Comparison of ENCODE assay signal across 10 cellular contexts in genomic region chr2:156456616-156457015, GRCh38. TPM values are rescaled to one million over a fixed set of nuclear protein-coding genes. Genes with fewer than 3 reads are reported as not detected.
DNase-seq lines count a peak whose midpoint lies in the region; ATAC-seq lines count a peak whose summit lies in the region.
"Had no signal": no experiment of that assay in that cellular context is flagged by ENCODE, and none has a peak within 500 bp of the region (broad histone marks: within the 10 kb centered on the region; RNA-seq: fewer than 3 reads in every experiment).

No MANE protein-coding gene starts in this region.

- H3K4me1 Mint-ChIP-seq in activated T-helper 1 cell treated with anti-CD3 and anti-CD28 coated beads, Interleukin-12 subunit alpha, Interleukin-12 subunit beta, Interleukin-2, Interleukin-4 antibody, amounts not matched to agents 30 ng/mL and 10 ng/mL and 1 ng/mL, durations not matched to agents 14 hours and 24 hours and 36 hours (ENCODE audit: low read depth) = peaks cover 38% of the 10 kb centered on the region

- DNase-seq in fibroblast of peridontal ligament (ENCODE audit: extremely low read depth) (peak; percentile 56), NCI-H187 treated with DMSO at 0.1 percent for 48 hours (lab: John Stamatoyannopoulos, UW) (no peak), NCI-H446 (lab: John Stamatoyannopoulos, UW) (no peak), NCI-H524 treated with DMSO at 0.1 percent for 48 hours (lab: John Stamatoyannopoulos, UW) (no peak)
- DNase-seq in activated T-helper 1 cell treated with anti-CD3 and anti-CD28 coated beads, Interleukin-12 subunit alpha, Interleukin-12 subunit beta, Interleukin-2, Interleukin-4 antibody, amounts not matched to agents 30 ng/mL and 10 ng/mL and 1 ng/mL, durations not matched to agents 14 hours and 24 hours and 36 hours (ENCODE audit: low spot score) = no peak
- DNase-seq: KG1 had no signal

- H3K9me3 Mint-ChIP-seq in activated T-helper 1 cell treated with anti-CD3 and anti-CD28 coated beads, Interleukin-12 subunit alpha, Interleukin-12 subunit beta, Interleukin-2, Interleukin-4 antibody, amounts not matched to agents 30 ng/mL and 10 ng/mL and 1 ng/mL, durations not matched to agents 14 hours and 24 hours and 36 hours = peaks cover 10% of the 10 kb centered on the region

- H3K27me3 Mint-ChIP-seq in activated T-helper 1 cell treated with anti-CD3 and anti-CD28 coated beads, Interleukin-12 subunit alpha, Interleukin-12 subunit beta, Interleukin-2, Interleukin-4 antibody, amounts not matched to agents 30 ng/mL and 10 ng/mL and 1 ng/mL, durations not matched to agents 14 hours and 24 hours and 36 hours (ENCODE audit: insufficient read depth) = no peaks in the 10 kb centered on the region

- no peak overlapping the region for H3K27ac Mint-ChIP-seq in activated T-helper 1 cell treated with anti-CD3 and anti-CD28 coated beads, Interleukin-12 subunit alpha, Interleukin-12 subunit beta, Interleukin-2, Interleukin-4 antibody, amounts not matched to agents 30 ng/mL and 10 ng/mL and 1 ng/mL, durations not matched to agents 14 hours and 24 hours and 36 hours

- H3K4me3 Mint-ChIP-seq in activated T-helper 1 cell treated with anti-CD3 and anti-CD28 coated beads, Interleukin-12 subunit alpha, Interleukin-12 subunit beta, Interleukin-2, Interleukin-4 antibody, amounts not matched to agents 30 ng/mL and 10 ng/mL and 1 ng/mL, durations not matched to agents 14 hours and 24 hours and 36 hours = no peak overlapping the region

- intact Hi-C loops in activated T-helper 1 cell treated with anti-CD3 and anti-CD28 coated beads, Interleukin-12 subunit alpha, Interleukin-12 subunit beta, Interleukin-2, Interleukin-4 antibody, amounts not matched to agents 30 ng/mL and 10 ng/mL and 1 ng/mL, durations not matched to agents 14 hours and 24 hours and 36 hours (cut with micrococcal nuclease) = no loop called here

- peaks cover 20% of the 10 kb centered on the region for H3K36me3 Mint-ChIP-seq in activated T-helper 1 cell treated with anti-CD3 and anti-CD28 coated beads, Interleukin-12 subunit alpha, Interleukin-12 subunit beta, Interleukin-2, Interleukin-4 antibody, amounts not matched to agents 30 ng/mL and 10 ng/mL and 1 ng/mL, durations not matched to agents 14 hours and 24 hours and 36 hours (ENCODE audit: low read depth)

- ATAC-seq in GM18499 (IDR thresholded peaks at IDR 0.05; ENCODE audit: insufficient read depth, unreplicated experiment) = peak; percentile 49
- peak; percentile 72 for ATAC-seq in GM21381 (IDR thresholded peaks at IDR 0.05; ENCODE audit: unreplicated experiment)
- peak; percentile 74 for ATAC-seq in HG03139 (IDR thresholded peaks at IDR 0.05; ENCODE audit: unreplicated experiment)
- ATAC-seq: left lobe of liver had no signal

RNA-seq across cellular contexts. Expression of gene GPD2, which starts 20.4 kb away (rescaled TPM):
- 15.7 and 18.1 TPM in 2 replicates for total RNA-seq in activated T-helper 1 cell treated with anti-CD3 and anti-CD28 coated beads, Interleukin-12 subunit alpha, Interleukin-12 subunit beta, Interleukin-2, Interleukin-4 antibody, amounts not matched to agents 30 ng/mL and 10 ng/mL and 1 ng/mL, durations not matched to agents 14 hours and 24 hours and 36 hours
